8 cellular contexts compared by ENCODE assay signal in genomic region chr17:81870978-81871386, GRCh38. TPM values are rescaled to one million over a fixed set of nuclear protein-coding genes. Genes with fewer than 3 reads are reported as not detected.
DNase-seq lines count a peak whose midpoint lies in the region; ATAC-seq and TF ChIP-seq lines count a peak whose summit lies in the region.

Gene ARHGDIA (minus strand): TSS chr17:81871337. CDS start chr17:81869930, 1,407 bp downstream.

- H3K4me1 ChIP-seq in mononuclear cell (ENCODE audit: insufficient read depth, low read length) (peaks cover 61% of the 10 kb centered on the region), vagina (peaks cover 61% of the 10 kb centered on the region)

- H3K4me3 ChIP-seq in NB4 (ENCODE audit: low read depth, low read length) (peak within 1 kb of the TSS; percentile 88), dorsolateral prefrontal cortex (peak within 1 kb of the TSS; percentile 66 to 100 (median 93)), mononuclear cell (ENCODE audit: low read length) (peak within 1 kb of the TSS; percentile 87), vagina (peak within 1 kb of the TSS; percentile 60 to 67)

- H3K27me3 ChIP-seq in dorsolateral prefrontal cortex (no peaks in the 10 kb centered on the region), mononuclear cell (ENCODE audit: insufficient read depth, low read length) (no peaks in the 10 kb centered on the region), vagina (no peaks in the 10 kb centered on the region)

- H3K36me3 ChIP-seq in vagina: peaks cover 0 to 9% of the 10 kb centered on the region in 2 donors

- peak; percentile 4 for ATAC-seq in GM21529 (IDR thresholded peaks at IDR 0.05; ENCODE audit: unreplicated experiment)

- DNase-seq in NB4 (ENCODE audit: low read depth): no peak
- peak in 1 of 10 donors; percentile 91 for DNase-seq in dorsolateral prefrontal cortex
- DNase-seq in vagina (ENCODE audit: extremely low spot score in 2 of 2): no peak
- DNase-seq in germinal center (ENCODE audit: low spot score): no peak
- DNase-seq in SKM-1 treated with dmso at 0.1 percent for 144 hours (lab: John Stamatoyannopoulos, UW; ENCODE audit: unreplicated experiment): no peak

- H3K27ac ChIP-seq in C4-2B: peak within 1 kb of the TSS; percentile 100
- peak within 1 kb of the TSS; percentile 78 to 98 (median 96) for H3K27ac ChIP-seq in dorsolateral prefrontal cortex
- H3K27ac ChIP-seq in vagina: peak within 1 kb of the TSS; percentile 82

- TF ChIP-seq POLR2A in NB4 (IDR thresholded peaks at IDR 0.05; ENCODE audit: extremely low read depth, insufficient read length) (no peak), vagina (IDR thresholded peaks at IDR 0.05) (no peak)

- H3K9me3 ChIP-seq in mononuclear cell (ENCODE audit: low read depth, low read length) (no peaks in the 10 kb centered on the region), vagina (no peaks in the 10 kb centered on the region)

- TF ChIP-seq CTCF in C4-2B (conservative IDR thresholded peaks at IDR 0.05) (no peak), NB4 (IDR thresholded peaks at IDR 0.05; ENCODE audit: low read depth, low read length) (no peak), dorsolateral prefrontal cortex (IDR thresholded peaks at IDR 0.05 in 54 of 56, conservative IDR thresholded peaks at IDR 0.05 in 2 of 56; ENCODE audit: low read depth in 1 of 56, partially characterized antibody in 56 of 56) (no peak), vagina (IDR thresholded peaks at IDR 0.05) (no peak)

- intact Hi-C loops in dorsolateral prefrontal cortex (cut with DNase I): loop anchor here in 1 of 2 donors (1.0 to 5.0 kb wide), 4 partner anchors 11 to 226 kb away; partner anchors contain the start of genes ALYREF, ANAPC11, FASN and MAFG
- intact Hi-C loops in vagina (cut with DNase I): no loop called here

RNA-seq across cellular contexts. Expression of gene ARHGDIA, which starts in this region (rescaled TPM):
- 100 to 1,000 TPM; 175 to 366 (median 250) TPM for total RNA-seq in dorsolateral prefrontal cortex
- 189 TPM for total RNA-seq in mononuclear cell
- total RNA-seq in vagina: 120 TPM
